Comparison of ENCODE assay signal across 1 cellular context in the genomic region with DNA sequence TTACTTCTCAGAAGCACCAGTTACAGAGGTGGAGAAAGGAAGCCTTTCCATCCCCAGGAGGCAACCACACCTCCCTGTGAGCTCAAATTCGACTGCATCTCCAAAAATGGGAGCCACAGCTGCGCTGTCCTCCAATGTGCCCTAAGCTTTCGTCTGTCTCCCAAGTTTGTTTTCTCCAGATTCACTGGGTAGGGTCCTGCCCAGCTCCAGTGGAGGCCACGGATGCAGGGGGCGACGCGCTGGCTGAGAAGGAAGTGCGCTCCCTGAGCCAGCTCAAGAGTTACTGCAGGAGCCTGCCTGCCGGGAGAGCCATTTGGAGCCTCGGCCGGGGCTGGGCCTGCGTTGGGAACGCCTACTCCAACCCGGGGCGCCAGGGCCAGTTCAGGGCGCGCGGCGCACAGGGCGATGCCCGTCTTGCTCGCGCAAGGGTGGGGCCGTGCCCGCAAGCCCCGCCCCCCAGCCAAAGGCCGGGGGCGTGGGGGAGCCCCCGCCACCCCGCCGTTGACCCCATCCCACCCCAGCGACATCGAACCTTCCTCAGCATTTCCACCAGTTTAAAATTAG.
TF ChIP-seq lines count a peak whose summit lies in the region.

No MANE protein-coding gene starts in this region.

TF ChIP-seq in HepG2, 621 proteins besides CTCF, POLR2A, EP300 and RAD21 (continued from another document and continues in another):
- TF ChIP-seq, protein P1, sequence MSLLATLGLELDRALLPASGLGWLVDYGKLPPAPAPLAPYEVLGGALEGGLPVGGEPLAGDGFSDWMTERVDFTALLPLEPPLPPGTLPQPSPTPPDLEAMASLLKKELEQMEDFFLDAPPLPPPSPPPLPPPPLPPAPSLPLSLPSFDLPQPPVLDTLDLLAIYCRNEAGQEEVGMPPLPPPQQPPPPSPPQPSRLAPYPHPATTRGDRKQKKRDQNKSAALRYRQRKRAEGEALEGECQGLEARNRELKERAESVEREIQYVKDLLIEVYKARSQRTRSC (CRISPR knock-in tag; IDR thresholded peaks at IDR 0.05; ENCODE audit: low read depth): no peak
- TF ChIP-seq RFXAP (CRISPR knock-in tag; IDR thresholded peaks at IDR 0.05; ENCODE audit: borderline replicate concordance) (peak; percentile 67; the same call in 1 of the 2 replicates), RBAK (CRISPR knock-in tag; IDR thresholded peaks at IDR 0.05) (no peak), TARDBP (CRISPR knock-in tag; IDR thresholded peaks at IDR 0.05) (no peak; the same call in 1 of the 2 replicates), ZNF558 (CRISPR knock-in tag; IDR thresholded peaks at IDR 0.05; ENCODE audit: borderline replicate concordance) (peak; percentile 36; the same call in 1 of the 2 replicates), STAG1 (CRISPR knock-in tag; IDR thresholded peaks at IDR 0.05) (peak; percentile 26; the same call in 1 of the 2 replicates), GATAD1 (CRISPR knock-in tag; IDR thresholded peaks at IDR 0.05) (0 out of 2 replicates have a peak, but pooled peaks have one; percentile 16), GTF3A (CRISPR knock-in tag; conservative IDR thresholded peaks at IDR 0.05) (peak; percentile 80; the same call in 1 of the 2 replicates), ZNF383 (CRISPR knock-in tag; IDR thresholded peaks at IDR 0.05; ENCODE audit: borderline replicate concordance) (no peak), ATRX (CRISPR knock-in tag; IDR thresholded peaks at IDR 0.05; ENCODE audit: borderline replicate concordance) (no peak), MED13 (CRISPR knock-in tag; IDR thresholded peaks at IDR 0.05) (peak; percentile 39; the same call in 1 of the 2 replicates), HNRNPL (IDR thresholded peaks at IDR 0.05; ENCODE audit: low read depth, low read length) (peak; percentile 66; the same call in 1 of the 2 replicates), IKZF4 (CRISPR knock-in tag; IDR thresholded peaks at IDR 0.05; ENCODE audit: borderline replicate concordance, low read depth, not compliant biosample characterization) (peak; percentile 69), ZBTB7A (CRISPR knock-in tag; IDR thresholded peaks at IDR 0.05) (peak; percentile 43; the same call in 1 of the 2 replicates), ZNF720 (CRISPR knock-in tag; IDR thresholded peaks at IDR 0.05) (no peak), CEBPG (CRISPR knock-in tag; IDR thresholded peaks at IDR 0.05) (peak; percentile 28; the same call in 1 of the 2 replicates), ZNF205 (CRISPR knock-in tag; IDR thresholded peaks at IDR 0.05) (peak; percentile 49; the same call in 1 of the 2 replicates), POLR2G (IDR thresholded peaks at IDR 0.05; ENCODE audit: low read depth, low read length) (peak; percentile 88), NFIC (IDR thresholded peaks at IDR 0.05; ENCODE audit: low read length) (no peak), U2AF1 (optimal IDR thresholded peaks at IDR 0.05; ENCODE audit: low read depth, low read length) (peak; percentile 81), SYNCRIP (IDR thresholded peaks at IDR 0.05; ENCODE audit: insufficient read depth, low read depth, low read length) (no peak), MXD4 (CRISPR knock-in tag; IDR thresholded peaks at IDR 0.05) (peak; percentile 62; the same call in 1 of the 2 replicates), NFE2 (CRISPR knock-in tag; IDR thresholded peaks at IDR 0.05) (no peak), HMG20B (CRISPR knock-in tag; conservative IDR thresholded peaks at IDR 0.05) (no peak), POGZ (CRISPR knock-in tag; IDR thresholded peaks at IDR 0.05) (peak; percentile 83), ZMYM4 (CRISPR knock-in tag; IDR thresholded peaks at IDR 0.05) (peak; percentile 57; the same call in 1 of the 2 replicates), ZNF850 (CRISPR knock-in tag; conservative IDR thresholded peaks at IDR 0.05) (no peak)
- TF ChIP-seq, protein P2, sequence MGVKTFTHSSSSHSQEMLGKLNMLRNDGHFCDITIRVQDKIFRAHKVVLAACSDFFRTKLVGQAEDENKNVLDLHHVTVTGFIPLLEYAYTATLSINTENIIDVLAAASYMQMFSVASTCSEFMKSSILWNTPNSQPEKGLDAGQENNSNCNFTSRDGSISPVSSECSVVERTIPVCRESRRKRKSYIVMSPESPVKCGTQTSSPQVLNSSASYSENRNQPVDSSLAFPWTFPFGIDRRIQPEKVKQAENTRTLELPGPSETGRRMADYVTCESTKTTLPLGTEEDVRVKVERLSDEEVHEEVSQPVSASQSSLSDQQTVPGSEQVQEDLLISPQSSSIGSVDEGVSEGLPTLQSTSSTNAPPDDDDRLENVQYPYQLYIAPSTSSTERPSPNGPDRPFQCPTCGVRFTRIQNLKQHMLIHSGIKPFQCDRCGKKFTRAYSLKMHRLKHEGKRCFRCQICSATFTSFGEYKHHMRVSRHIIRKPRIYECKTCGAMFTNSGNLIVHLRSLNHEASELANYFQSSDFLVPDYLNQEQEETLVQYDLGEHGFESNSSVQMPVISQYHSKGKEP (CRISPR knock-in tag; IDR thresholded peaks at IDR 0.05): no peak
- TF ChIP-seq, protein P3, sequence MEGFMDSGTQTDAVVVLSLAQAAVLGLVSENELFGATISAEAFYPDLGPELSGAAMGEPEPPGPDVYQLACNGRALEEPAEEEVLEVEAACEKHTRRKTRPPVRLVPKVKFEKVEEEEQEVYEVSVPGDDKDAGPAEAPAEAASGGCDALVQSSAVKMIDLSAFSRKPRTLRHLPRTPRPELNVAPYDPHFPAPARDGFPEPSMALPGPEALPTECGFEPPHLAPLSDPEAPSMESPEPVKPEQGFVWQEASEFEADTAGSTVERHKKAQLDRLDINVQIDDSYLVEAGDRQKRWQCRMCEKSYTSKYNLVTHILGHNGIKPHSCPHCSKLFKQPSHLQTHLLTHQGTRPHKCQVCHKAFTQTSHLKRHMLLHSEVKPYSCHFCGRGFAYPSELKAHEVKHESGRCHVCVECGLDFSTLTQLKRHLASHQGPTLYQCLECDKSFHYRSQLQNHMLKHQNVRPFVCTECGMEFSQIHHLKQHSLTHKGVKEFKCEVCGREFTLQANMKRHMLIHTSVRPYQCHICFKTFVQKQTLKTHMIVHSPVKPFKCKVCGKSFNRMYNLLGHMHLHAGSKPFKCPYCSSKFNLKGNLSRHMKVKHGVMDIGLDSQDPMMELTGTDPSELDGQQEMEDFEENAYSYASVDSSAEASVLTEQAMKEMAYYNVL (CRISPR knock-in tag; IDR thresholded peaks at IDR 0.05; ENCODE audit: borderline replicate concordance): peak; percentile 60; the same call in 1 of the 2 replicates
- TF ChIP-seq, protein P4, sequence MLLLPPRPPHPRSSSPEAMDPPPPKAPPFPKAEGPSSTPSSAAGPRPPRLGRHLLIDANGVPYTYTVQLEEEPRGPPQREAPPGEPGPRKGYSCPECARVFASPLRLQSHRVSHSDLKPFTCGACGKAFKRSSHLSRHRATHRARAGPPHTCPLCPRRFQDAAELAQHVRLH (CRISPR knock-in tag; IDR thresholded peaks at IDR 0.05; ENCODE audit: borderline replicate concordance, low read depth): no peak; the same call in 1 of the 2 replicates
- TF ChIP-seq, protein P5, sequence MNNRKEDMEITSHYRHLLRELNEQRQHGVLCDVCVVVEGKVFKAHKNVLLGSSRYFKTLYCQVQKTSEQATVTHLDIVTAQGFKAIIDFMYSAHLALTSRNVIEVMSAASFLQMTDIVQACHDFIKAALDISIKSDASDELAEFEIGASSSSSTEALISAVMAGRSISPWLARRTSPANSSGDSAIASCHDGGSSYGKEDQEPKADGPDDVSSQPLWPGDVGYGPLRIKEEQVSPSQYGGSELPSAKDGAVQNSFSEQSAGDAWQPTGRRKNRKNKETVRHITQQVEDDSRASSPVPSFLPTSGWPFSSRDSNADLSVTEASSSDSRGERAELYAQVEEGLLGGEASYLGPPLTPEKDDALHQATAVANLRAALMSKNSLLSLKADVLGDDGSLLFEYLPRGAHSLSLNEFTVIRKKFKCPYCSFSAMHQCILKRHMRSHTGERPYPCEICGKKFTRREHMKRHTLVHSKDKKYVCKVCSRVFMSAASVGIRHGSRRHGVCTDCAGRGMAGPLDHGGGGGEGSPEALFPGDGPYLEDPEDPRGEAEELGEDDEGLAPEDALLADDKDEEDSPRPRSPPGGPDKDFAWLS (CRISPR knock-in tag; IDR thresholded peaks at IDR 0.05; ENCODE audit: borderline replicate concordance): no peak
- TF ChIP-seq, protein P6, sequence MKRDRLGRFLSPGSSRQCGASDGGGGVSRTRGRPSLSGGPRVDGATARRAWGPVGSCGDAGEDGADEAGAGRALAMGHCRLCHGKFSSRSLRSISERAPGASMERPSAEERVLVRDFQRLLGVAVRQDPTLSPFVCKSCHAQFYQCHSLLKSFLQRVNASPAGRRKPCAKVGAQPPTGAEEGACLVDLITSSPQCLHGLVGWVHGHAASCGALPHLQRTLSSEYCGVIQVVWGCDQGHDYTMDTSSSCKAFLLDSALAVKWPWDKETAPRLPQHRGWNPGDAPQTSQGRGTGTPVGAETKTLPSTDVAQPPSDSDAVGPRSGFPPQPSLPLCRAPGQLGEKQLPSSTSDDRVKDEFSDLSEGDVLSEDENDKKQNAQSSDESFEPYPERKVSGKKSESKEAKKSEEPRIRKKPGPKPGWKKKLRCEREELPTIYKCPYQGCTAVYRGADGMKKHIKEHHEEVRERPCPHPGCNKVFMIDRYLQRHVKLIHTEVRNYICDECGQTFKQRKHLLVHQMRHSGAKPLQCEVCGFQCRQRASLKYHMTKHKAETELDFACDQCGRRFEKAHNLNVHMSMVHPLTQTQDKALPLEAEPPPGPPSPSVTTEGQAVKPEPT (CRISPR knock-in tag; IDR thresholded peaks at IDR 0.05; ENCODE audit: low read depth): peak; percentile 71; the same call in 1 of the 2 replicates
- TF ChIP-seq, protein P7, sequence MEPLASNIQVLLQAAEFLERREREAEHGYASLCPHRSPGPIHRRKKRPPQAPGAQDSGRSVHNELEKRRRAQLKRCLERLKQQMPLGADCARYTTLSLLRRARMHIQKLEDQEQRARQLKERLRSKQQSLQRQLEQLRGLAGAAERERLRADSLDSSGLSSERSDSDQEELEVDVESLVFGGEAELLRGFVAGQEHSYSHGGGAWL (CRISPR knock-in tag; IDR thresholded peaks at IDR 0.05): peak; percentile 60; the same call in 1 of the 2 replicates
- TF ChIP-seq, protein P8, sequence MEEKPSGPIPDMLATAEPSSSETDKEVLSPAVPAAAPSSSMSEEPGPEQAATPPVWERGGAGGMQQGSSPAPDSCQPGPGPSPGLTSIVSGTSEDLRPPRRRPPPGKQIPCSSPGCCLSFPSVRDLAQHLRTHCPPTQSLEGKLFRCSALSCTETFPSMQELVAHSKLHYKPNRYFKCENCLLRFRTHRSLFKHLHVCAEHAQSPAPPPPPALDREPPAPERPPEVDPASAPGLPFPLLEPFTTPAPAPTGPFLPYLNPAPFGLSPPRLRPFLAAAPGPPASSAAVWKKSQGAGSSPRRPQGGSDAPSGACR (CRISPR knock-in tag; IDR thresholded peaks at IDR 0.05): peak; percentile 69
- TF ChIP-seq, protein P9, sequence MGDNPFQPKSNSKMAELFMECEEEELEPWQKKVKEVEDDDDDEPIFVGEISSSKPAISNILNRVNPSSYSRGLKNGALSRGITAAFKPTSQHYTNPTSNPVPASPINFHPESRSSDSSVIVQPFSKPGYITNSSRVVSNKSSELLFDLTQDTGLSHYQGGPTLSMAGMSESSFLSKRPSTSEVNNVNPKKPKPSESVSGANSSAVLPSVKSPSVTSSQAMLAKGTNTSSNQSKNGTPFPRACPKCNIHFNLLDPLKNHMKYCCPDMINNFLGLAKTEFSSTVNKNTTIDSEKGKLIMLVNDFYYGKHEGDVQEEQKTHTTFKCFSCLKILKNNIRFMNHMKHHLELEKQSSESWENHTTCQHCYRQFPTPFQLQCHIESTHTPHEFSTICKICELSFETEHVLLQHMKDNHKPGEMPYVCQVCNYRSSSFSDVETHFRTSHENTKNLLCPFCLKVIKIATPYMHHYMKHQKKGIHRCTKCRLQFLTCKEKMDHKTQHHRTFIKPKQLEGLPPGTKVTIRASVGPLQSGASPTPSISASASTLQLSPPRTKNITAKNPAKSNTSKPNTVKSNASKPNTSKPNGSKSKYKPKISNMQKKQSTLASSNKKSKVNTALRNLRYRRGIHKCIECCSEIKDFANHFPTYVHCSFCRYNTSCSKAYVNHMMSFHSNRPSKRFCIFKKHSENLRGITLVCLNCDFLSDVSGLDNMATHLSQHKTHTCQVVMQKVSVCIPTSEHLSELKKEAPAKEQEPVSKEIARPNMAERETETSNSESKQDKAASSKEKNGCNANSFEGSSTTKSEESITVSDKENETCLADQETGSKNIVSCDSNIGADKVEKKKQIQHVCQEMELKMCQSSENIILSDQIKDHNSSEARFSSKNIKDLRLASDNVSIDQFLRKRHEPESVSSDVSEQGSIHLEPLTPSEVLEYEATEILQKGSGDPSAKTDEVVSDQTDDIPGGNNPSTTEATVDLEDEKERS (CRISPR knock-in tag; IDR thresholded peaks at IDR 0.05): no peak
- TF ChIP-seq, protein P10, sequence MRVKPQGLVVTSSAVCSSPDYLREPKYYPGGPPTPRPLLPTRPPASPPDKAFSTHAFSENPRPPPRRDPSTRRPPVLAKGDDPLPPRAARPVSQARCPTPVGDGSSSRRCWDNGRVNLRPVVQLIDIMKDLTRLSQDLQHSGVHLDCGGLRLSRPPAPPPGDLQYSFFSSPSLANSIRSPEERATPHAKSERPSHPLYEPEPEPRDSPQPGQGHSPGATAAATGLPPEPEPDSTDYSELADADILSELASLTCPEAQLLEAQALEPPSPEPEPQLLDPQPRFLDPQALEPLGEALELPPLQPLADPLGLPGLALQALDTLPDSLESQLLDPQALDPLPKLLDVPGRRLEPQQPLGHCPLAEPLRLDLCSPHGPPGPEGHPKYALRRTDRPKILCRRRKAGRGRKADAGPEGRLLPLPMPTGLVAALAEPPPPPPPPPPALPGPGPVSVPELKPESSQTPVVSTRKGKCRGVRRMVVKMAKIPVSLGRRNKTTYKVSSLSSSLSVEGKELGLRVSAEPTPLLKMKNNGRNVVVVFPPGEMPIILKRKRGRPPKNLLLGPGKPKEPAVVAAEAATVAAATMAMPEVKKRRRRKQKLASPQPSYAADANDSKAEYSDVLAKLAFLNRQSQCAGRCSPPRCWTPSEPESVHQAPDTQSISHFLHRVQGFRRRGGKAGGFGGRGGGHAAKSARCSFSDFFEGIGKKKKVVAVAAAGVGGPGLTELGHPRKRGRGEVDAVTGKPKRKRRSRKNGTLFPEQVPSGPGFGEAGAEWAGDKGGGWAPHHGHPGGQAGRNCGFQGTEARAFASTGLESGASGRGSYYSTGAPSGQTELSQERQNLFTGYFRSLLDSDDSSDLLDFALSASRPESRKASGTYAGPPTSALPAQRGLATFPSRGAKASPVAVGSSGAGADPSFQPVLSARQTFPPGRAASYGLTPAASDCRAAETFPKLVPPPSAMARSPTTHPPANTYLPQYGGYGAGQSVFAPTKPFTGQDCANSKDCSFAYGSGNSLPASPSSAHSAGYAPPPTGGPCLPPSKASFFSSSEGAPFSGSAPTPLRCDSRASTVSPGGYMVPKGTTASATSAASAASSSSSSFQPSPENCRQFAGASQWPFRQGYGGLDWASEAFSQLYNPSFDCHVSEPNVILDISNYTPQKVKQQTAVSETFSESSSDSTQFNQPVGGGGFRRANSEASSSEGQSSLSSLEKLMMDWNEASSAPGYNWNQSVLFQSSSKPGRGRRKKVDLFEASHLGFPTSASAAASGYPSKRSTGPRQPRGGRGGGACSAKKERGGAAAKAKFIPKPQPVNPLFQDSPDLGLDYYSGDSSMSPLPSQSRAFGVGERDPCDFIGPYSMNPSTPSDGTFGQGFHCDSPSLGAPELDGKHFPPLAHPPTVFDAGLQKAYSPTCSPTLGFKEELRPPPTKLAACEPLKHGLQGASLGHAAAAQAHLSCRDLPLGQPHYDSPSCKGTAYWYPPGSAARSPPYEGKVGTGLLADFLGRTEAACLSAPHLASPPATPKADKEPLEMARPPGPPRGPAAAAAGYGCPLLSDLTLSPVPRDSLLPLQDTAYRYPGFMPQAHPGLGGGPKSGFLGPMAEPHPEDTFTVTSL (CRISPR knock-in tag; IDR thresholded peaks at IDR 0.05; ENCODE audit: borderline replicate concordance): no peak
